ENCODE assay signal across 8 cellular contexts in the genomic region with DNA sequence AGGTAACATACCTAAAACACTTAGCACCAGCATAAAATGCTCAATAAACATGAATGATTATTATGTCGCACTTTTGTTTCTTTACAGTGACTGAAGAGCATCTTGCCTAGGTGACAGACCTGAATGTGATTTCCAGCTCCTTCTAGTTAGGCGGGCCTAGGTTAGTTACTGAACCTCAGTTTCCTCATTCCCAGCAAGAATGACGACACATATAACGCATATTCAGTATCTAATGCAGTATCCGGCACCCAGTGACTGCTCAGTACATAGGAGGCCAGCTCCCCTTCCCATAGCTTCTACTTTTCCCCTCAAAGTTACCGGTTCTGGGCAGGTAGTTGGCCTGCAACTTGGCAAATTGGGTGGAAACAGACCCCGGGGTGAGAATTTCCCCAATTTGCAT. TPM values are rescaled to one million over a fixed set of nuclear protein-coding genes. Genes with fewer than 3 reads are reported as not detected.
DNase-seq lines count a peak whose midpoint lies in the region; ATAC-seq, FAIRE-seq and TF ChIP-seq lines count a peak whose summit lies in the region.

No MANE protein-coding gene starts in this region.

- peak overlapping the region; percentile 84 for H3K27ac Mint-ChIP-seq in nephron progenitor cell

- H3K4me3 ChIP-seq in MG63 (peak overlapping the region; percentile 85), bronchial epithelial cell (ENCODE audit: low read depth, low read length) (peak overlapping the region; percentile 69)

- H3K9me3 ChIP-seq in MG63 = no peaks in the 10 kb centered on the region; the same call in 1 of the 2 replicates

- no peaks in the 10 kb centered on the region for H3K27me3 ChIP-seq in MG63
- H3K27me3 ChIP-seq in bronchial epithelial cell (ENCODE audit: control insufficient read depth, insufficient read depth, low read length) = no peaks in the 10 kb centered on the region

- FAIRE-seq in bronchial epithelial cell (lab: Jason Lieb, UNC) = no peak

- DNase-seq in EL (peak; percentile 23), MG63 (no peak), bronchial epithelial cell (ENCODE audit: low read depth) (peak; percentile 29), nephron progenitor cell (no peak), cerebellum (ENCODE audit: low spot score) (no peak), activated gamma-delta T cell treated with Interleukin-2 at 50 U/mL for 16 hours (no peak)

- H3K9me3 Mint-ChIP-seq in nephron progenitor cell = no peaks in the 10 kb centered on the region

- peaks cover 8% of the 10 kb centered on the region for H3K27me3 Mint-ChIP-seq in nephron progenitor cell (ENCODE audit: low read depth, poor library complexity)

- peaks cover 2% of the 10 kb centered on the region; the same call in 1 of the 2 replicates for H3K36me3 ChIP-seq in MG63
- H3K36me3 ChIP-seq in bronchial epithelial cell (ENCODE audit: control insufficient read depth, insufficient read depth, low read length) = no peaks in the 10 kb centered on the region

- peak overlapping the region; percentile 94 for H3K4me3 Mint-ChIP-seq in nephron progenitor cell

- H3K36me3 Mint-ChIP-seq in nephron progenitor cell (ENCODE audit: low read depth) = peaks cover 11% of the 10 kb centered on the region

- no peak for ATAC-seq in HG03039 (IDR thresholded peaks at IDR 0.05; ENCODE audit: unreplicated experiment)
- no peak for ATAC-seq in HG03354 (IDR thresholded peaks at IDR 0.05; ENCODE audit: poor library complexity, severe bottlenecking, unreplicated experiment)

- peaks cover 49% of the 10 kb centered on the region for H3K4me1 Mint-ChIP-seq in nephron progenitor cell

- no peak for TF ChIP-seq CTCF in bronchial epithelial cell (IDR thresholded peaks at IDR 0.05; ENCODE audit: insufficient read depth, low read length, severe bottlenecking)
- no peak for TF ChIP-seq CTCF in nephron progenitor cell (IDR thresholded peaks at IDR 0.05)

RNA-seq across cellular contexts. Expression of a gene that starts 0.8 kb away (rescaled TPM):
- total RNA-seq in MG63 (2014; rRNA removed; shearing (Covaris generic); ENCODE audit: low replicate concordance) = 10.3 and 20.6 TPM in 2 replicates
- total RNA-seq in bronchial epithelial cell (2.4 TPM in 2 replicates), cerebellum (1.9 TPM)

RNA-seq across cellular contexts. Expression of a gene that starts 17.0 kb away (rescaled TPM):
- total RNA-seq in MG63 (2014; rRNA removed; shearing (Covaris generic); ENCODE audit: low replicate concordance) = 3.8 and 8.3 TPM in 2 replicates
- 12.6 and 20.7 TPM in 2 replicates for total RNA-seq in bronchial epithelial cell
- total RNA-seq in cerebellum = 6.4 TPM

RNA-seq across cellular contexts. Expression of a gene that starts 38.7 kb away (rescaled TPM):
- total RNA-seq in MG63 (2014; rRNA removed; shearing (Covaris generic); ENCODE audit: low replicate concordance) = 18.2 and 24.3 TPM in 2 replicates
- 15.0 and 22.0 TPM in 2 replicates for total RNA-seq in bronchial epithelial cell
- 39.0 TPM for total RNA-seq in cerebellum

RNA-seq across cellular contexts. Expression of a gene that starts 47.7 kb away (rescaled TPM):
- total RNA-seq in MG63 (2014; rRNA removed; shearing (Covaris generic); ENCODE audit: low replicate concordance) = 85.4 and 116 TPM in 2 replicates
- 15.8 and 19.5 TPM in 2 replicates for total RNA-seq in bronchial epithelial cell
- total RNA-seq in cerebellum = 281 TPM

RNA-seq across cellular contexts. Expression of a gene that starts 58.5 kb away (rescaled TPM):
- total RNA-seq in MG63 (2014; rRNA removed; shearing (Covaris generic); ENCODE audit: low replicate concordance) = 12.9 and 18.8 TPM in 2 replicates
- 3.4 and 6.4 TPM in 2 replicates for total RNA-seq in bronchial epithelial cell
- total RNA-seq in cerebellum = 21.6 TPM

Comparison
In these comparisons a context has a peak if more than half of its experiments do, and no peak if none do; other contexts are left out.
1. DNase-seq: peak in EL (single experiment) and bronchial epithelial cell (single experiment); none in MG63 (single experiment), nephron progenitor cell (single experiment), cerebellum (single experiment) and activated gamma-delta T cell treated with Interleukin-2 at 50 U/mL for 16 hours (single experiment).